Comparison of ENCODE assay signal across 14 cellular contexts in genomic region chr18:9596843-9597242, GRCh38.
"Had no signal": no experiment of that assay in that cellular context is flagged by ENCODE, and none has a peak within 500 bp of the region (broad histone marks: within the 10 kb centered on the region; RNA-seq: fewer than 3 reads in every experiment).

No MANE protein-coding gene starts in this region.

- DNase-seq: activated CD4-positive, alpha-beta T cell treated with anti-CD3 and anti-CD28 coated beads for 48 hours; activated CD8-positive, alpha-beta memory T cell treated with anti-CD3 and anti-CD28 coated beads for 24 hours; activated naive CD8-positive, alpha-beta T cell treated with anti-CD3 and anti-CD28 coated beads for 36 hours; anterior cingulate cortex; left cardiac atrium; lower lobe of right lung; midbrain; nucleus accumbens; stimulated activated CD4-positive, alpha-beta T cell treated with anti-CD3 and anti-CD28 coated beads, Interleukin-4, amount 100 ng/mL, for 24 hours; stomach; uterus had no signal

- H3K27me3 Mint-ChIP-seq: activated naive CD8-positive, alpha-beta T cell treated with anti-CD3 and anti-CD28 coated beads for 36 hours had no signal

- H3K36me3 ChIP-seq: thoracic aorta, uterus had no signal

- H3K4me3 Mint-ChIP-seq: activated naive CD8-positive, alpha-beta T cell treated with anti-CD3 and anti-CD28 coated beads for 36 hours; WTC11 had no signal

- H3K27ac Mint-ChIP-seq: activated naive CD8-positive, alpha-beta T cell treated with anti-CD3 and anti-CD28 coated beads for 36 hours; WTC11 had no signal

- ATAC-seq: left cardiac atrium, lower lobe of right lung, WTC11 had no signal

- H3K27me3 ChIP-seq: stomach, uterus had no signal

- H3K27ac ChIP-seq: lower lobe of right lung, stomach, thoracic aorta, uterus had no signal

- H3K4me3 ChIP-seq: lower lobe of right lung, SK-N-MC, stomach, thoracic aorta, uterus had no signal
